In the genomic region with DNA sequence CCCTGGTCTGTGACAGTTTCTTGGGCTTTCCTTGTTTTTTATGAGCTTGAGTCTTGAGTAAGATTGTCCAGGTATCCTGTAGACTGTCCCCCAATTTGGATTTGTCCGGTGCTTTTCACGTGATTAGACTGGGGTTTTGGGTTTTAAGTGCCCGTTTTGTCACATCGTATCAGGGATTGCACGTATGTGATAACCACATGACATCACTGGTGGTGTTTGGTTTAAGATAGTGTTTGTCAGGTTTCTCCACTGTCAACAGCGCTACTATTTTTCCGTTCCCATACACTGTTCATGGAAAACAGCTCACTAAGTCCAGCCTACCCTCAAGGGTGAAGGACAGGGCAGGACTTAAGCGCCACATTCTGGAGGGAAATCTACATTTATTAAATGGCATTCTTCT, we compare ENCODE assay signal across 14 cellular contexts.
"Had no signal": no experiment of that assay in that cellular context is flagged by ENCODE, and none has a peak within 500 bp of the region (broad histone marks: within the 10 kb centered on the region; RNA-seq: fewer than 3 reads in every experiment).

No MANE protein-coding gene starts in this region.

- H3K27me3 Mint-ChIP-seq: activated CD8-positive, alpha-beta T cell treated with anti-CD3 and anti-CD28 coated beads for 36 hours; naive B cell had no signal

- H3K4me1 ChIP-seq: prostate gland, upper lobe of right lung had no signal

- H3K9me3 Mint-ChIP-seq: activated CD8-positive, alpha-beta T cell treated with anti-CD3 and anti-CD28 coated beads for 36 hours; naive B cell had no signal

- H3K36me3 ChIP-seq: prostate gland, thoracic aorta, upper lobe of right lung had no signal

- H3K27ac Mint-ChIP-seq: activated CD8-positive, alpha-beta T cell treated with anti-CD3 and anti-CD28 coated beads for 36 hours had no signal

- H3K4me3 ChIP-seq: prostate gland, skin epidermis, thoracic aorta, upper lobe of right lung had no signal

- H3K27ac ChIP-seq: prostate gland, skin epidermis, thoracic aorta, upper lobe of right lung had no signal

- FAIRE-seq: astrocyte, islet of Langerhans had no signal

- H3K27me3 ChIP-seq: upper lobe of right lung had no signal

- H3K9me3 ChIP-seq: prostate gland, thoracic aorta, upper lobe of right lung had no signal

- DNase-seq: activated CD8-positive, alpha-beta T cell treated with anti-CD3 and anti-CD28 coated beads for 36 hours; activated naive CD4-positive, alpha-beta T cell treated with Interleukin-2 at 50 U/mL for 16 hours; naive B cell; nucleus accumbens; right cardiac atrium; stimulated activated CD4-positive, alpha-beta T cell treated with anti-CD3 and anti-CD28 coated beads, Interleukin-15, amount 100 ng/mL, for 24 hours; stimulated activated CD4-positive, alpha-beta T cell treated with anti-CD3 and anti-CD28 coated beads, Interleukin-4, amount 100 ng/mL, for 1 hour; upper lobe of right lung had no signal

- ATAC-seq: activated CD4-positive, CD25-positive, alpha-beta regulatory T cell treated with anti-CD3 and anti-CD28 coated beads, Interleukin-2, amount 50 U/mL, for 24 hours; activated CD8-positive, alpha-beta T cell treated with anti-CD3 and anti-CD28 coated beads for 36 hours; right cardiac atrium; upper lobe of right lung had no signal

- H3K4me3 Mint-ChIP-seq: activated CD8-positive, alpha-beta T cell treated with anti-CD3 and anti-CD28 coated beads for 36 hours; naive B cell had no signal
